1 cellular context compared by ENCODE assay signal in the genomic region with DNA sequence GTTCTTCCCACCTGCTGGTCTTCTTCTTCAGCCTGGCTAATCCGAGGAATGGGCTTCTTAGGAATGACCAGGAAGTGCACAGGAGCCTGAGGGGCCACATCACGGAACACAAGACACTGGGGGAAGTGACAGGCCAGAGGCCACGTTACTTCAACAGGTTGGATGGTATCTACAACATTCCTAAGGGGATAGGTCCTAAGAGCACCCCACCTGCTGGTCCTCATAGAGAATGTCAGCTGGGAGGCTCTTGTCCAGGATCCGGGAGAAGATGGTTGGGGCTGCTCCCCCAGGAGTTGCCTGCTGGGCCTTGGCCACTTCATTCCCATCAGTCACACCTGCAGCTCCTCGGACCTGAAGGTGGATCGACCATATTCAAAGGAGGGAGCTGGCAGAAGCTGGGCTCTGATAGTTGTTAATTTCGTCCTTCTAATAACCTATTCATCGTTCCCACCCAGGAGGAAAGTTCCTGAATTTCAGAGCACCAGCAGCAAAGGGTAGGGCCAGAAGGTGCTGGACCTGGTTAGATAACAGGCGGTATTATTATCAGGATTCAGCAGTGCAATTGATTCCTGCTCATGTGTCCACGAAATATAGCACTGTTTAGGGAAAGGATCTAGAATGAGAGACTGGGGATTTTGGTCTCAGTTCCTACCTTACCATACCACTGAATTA.
TF ChIP-seq lines count a peak whose summit lies in the region.

No MANE protein-coding gene starts in this region.

TF ChIP-seq in GM23338, 12 proteins besides CTCF, POLR2A, EP300 and RAD21 (continued from another document):
- TF ChIP-seq, protein P1, sequence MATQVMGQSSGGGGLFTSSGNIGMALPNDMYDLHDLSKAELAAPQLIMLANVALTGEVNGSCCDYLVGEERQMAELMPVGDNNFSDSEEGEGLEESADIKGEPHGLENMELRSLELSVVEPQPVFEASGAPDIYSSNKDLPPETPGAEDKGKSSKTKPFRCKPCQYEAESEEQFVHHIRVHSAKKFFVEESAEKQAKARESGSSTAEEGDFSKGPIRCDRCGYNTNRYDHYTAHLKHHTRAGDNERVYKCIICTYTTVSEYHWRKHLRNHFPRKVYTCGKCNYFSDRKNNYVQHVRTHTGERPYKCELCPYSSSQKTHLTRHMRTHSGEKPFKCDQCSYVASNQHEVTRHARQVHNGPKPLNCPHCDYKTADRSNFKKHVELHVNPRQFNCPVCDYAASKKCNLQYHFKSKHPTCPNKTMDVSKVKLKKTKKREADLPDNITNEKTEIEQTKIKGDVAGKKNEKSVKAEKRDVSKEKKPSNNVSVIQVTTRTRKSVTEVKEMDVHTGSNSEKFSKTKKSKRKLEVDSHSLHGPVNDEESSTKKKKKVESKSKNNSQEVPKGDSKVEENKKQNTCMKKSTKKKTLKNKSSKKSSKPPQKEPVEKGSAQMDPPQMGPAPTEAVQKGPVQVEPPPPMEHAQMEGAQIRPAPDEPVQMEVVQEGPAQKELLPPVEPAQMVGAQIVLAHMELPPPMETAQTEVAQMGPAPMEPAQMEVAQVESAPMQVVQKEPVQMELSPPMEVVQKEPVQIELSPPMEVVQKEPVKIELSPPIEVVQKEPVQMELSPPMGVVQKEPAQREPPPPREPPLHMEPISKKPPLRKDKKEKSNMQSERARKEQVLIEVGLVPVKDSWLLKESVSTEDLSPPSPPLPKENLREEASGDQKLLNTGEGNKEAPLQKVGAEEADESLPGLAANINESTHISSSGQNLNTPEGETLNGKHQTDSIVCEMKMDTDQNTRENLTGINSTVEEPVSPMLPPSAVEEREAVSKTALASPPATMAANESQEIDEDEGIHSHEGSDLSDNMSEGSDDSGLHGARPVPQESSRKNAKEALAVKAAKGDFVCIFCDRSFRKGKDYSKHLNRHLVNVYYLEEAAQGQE (IDR thresholded peaks at IDR 0.05; ENCODE audit: unreplicated experiment) = no peak
- TF ChIP-seq, protein P2, sequence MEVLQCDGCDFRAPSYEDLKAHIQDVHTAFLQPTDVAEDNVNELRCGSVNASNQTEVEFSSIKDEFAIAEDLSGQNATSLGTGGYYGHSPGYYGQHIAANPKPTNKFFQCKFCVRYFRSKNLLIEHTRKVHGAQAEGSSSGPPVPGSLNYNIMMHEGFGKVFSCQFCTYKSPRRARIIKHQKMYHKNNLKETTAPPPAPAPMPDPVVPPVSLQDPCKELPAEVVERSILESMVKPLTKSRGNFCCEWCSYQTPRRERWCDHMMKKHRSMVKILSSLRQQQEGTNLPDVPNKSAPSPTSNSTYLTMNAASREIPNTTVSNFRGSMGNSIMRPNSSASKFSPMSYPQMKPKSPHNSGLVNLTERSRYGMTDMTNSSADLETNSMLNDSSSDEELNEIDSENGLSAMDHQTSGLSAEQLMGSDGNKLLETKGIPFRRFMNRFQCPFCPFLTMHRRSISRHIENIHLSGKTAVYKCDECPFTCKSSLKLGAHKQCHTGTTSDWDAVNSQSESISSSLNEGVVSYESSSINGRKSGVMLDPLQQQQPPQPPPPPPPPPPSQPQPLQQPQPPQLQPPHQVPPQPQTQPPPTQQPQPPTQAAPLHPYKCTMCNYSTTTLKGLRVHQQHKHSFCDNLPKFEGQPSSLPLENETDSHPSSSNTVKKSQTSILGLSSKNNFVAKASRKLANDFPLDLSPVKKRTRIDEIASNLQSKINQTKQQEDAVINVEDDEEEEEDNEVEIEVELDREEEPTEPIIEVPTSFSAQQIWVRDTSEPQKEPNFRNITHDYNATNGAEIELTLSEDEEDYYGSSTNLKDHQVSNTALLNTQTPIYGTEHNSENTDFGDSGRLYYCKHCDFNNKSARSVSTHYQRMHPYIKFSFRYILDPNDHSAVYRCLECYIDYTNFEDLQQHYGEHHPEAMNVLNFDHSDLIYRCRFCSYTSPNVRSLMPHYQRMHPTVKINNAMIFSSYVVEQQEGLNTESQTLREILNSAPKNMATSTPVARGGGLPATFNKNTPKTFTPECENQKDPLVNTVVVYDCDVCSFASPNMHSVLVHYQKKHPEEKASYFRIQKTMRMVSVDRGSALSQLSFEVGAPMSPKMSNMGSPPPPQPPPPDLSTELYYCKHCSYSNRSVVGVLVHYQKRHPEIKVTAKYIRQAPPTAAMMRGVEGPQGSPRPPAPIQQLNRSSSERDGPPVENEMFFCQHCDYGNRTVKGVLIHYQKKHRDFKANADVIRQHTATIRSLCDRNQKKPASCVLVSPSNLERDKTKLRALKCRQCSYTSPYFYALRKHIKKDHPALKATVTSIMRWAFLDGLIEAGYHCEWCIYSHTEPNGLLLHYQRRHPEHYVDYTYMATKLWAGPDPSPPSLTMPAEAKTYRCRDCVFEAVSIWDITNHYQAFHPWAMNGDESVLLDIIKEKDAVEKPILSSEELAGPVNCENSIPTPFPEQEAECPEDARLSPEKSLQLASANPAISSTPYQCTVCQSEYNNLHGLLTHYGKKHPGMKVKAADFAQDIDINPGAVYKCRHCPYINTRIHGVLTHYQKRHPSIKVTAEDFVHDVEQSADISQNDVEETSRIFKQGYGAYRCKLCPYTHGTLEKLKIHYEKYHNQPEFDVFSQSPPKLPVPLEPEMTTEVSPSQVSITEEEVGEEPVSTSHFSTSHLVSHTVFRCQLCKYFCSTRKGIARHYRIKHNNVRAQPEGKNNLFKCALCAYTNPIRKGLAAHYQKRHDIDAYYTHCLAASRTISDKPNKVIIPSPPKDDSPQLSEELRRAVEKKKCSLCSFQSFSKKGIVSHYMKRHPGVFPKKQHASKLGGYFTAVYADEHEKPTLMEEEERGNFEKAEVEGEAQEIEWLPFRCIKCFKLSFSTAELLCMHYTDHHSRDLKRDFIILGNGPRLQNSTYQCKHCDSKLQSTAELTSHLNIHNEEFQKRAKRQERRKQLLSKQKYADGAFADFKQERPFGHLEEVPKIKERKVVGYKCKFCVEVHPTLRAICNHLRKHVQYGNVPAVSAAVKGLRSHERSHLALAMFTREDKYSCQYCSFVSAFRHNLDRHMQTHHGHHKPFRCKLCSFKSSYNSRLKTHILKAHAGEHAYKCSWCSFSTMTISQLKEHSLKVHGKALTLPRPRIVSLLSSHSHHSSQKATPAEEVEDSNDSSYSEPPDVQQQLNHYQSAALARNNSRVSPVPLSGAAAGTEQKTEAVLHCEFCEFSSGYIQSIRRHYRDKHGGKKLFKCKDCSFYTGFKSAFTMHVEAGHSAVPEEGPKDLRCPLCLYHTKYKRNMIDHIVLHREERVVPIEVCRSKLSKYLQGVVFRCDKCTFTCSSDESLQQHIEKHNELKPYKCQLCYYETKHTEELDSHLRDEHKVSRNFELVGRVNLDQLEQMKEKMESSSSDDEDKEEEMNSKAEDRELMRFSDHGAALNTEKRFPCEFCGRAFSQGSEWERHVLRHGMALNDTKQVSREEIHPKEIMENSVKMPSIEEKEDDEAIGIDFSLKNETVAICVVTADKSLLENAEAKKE (CRISPR knock-in tag; IDR thresholded peaks at IDR 0.05) = no peak
- no peak for TF ChIP-seq EZH2 (IDR thresholded peaks at IDR 0.05; ENCODE audit: low read depth, unreplicated experiment)
- TF ChIP-seq, protein P3, sequence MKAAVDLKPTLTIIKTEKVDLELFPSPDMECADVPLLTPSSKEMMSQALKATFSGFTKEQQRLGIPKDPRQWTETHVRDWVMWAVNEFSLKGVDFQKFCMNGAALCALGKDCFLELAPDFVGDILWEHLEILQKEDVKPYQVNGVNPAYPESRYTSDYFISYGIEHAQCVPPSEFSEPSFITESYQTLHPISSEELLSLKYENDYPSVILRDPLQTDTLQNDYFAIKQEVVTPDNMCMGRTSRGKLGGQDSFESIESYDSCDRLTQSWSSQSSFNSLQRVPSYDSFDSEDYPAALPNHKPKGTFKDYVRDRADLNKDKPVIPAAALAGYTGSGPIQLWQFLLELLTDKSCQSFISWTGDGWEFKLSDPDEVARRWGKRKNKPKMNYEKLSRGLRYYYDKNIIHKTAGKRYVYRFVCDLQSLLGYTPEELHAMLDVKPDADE (IDR thresholded peaks at IDR 0.05) = no peak
- no peak for TF ChIP-seq ZNF331 (CRISPR knock-in tag; IDR thresholded peaks at IDR 0.05; ENCODE audit: low read depth)
